Comparison of ENCODE assay signal across 24 cellular contexts in genomic region chr20:24612799-24613775, GRCh38.
DNase-seq lines count a peak whose midpoint lies in the region; ATAC-seq and TF ChIP-seq lines count a peak whose summit lies in the region.
"Had no signal": no experiment of that assay in that cellular context is flagged by ENCODE, and none has a peak within 500 bp of the region (broad histone marks: within the 10 kb centered on the region; RNA-seq: fewer than 3 reads in every experiment).

No MANE protein-coding gene starts in this region.

- no peaks in the 10 kb centered on the region for H3K79me1 ChIP-seq in mesenchymal stem cell (replicated peaks; ENCODE audit: low read length, poor library complexity, severe bottlenecking)

- H4K8ac ChIP-seq in mesenchymal stem cell (ENCODE audit: low read length), result no peak overlapping the region

- no peak overlapping the region for H2AK5ac ChIP-seq in mesenchymal stem cell (ENCODE audit: low read length, severe bottlenecking)

- TF ChIP-seq EP300 in sigmoid colon (IDR thresholded peaks at IDR 0.05), result no peak

- H2BK15ac ChIP-seq in mesenchymal stem cell (ENCODE audit: low read depth, poor library complexity, severe bottlenecking), result no peak overlapping the region

- no peak overlapping the region for H3K9ac ChIP-seq in mesenchymal stem cell (ENCODE audit: low read length)

- intact Hi-C loops in sigmoid colon (cut with DNase I) (no loop called here), spleen (cut with DNase I; ENCODE audit: low total_unique reads) (no loop called here)

- H3K27ac ChIP-seq in sigmoid colon (no peak overlapping the region), mesenchymal stem cell (ENCODE audit: low read length, poor library complexity, severe bottlenecking) (no peak overlapping the region), spleen (no peak overlapping the region)
- H3K27ac ChIP-seq: suprapubic skin, upper lobe of left lung had no signal

- no peak overlapping the region for H3K23ac ChIP-seq in mesenchymal stem cell (ENCODE audit: low read length in 2 of 2)

- H2BK12ac ChIP-seq in mesenchymal stem cell (ENCODE audit: low read length in 2 of 2), result no peak overlapping the region

- H3K4me3 ChIP-seq in fibroblast of villous mesenchyme (ENCODE audit: low read depth, low read length) (no peak overlapping the region), sigmoid colon (no peak overlapping the region), mesenchymal stem cell (ENCODE audit: insufficient read depth in 1 of 2, low read depth in 1 of 2, low read length in 2 of 2) (no peak overlapping the region), spleen (no peak overlapping the region)
- H3K4me3 ChIP-seq: dorsolateral prefrontal cortex, suprapubic skin, upper lobe of left lung had no signal

- TF ChIP-seq CTCF in fibroblast of villous mesenchyme (IDR thresholded peaks at IDR 0.05; ENCODE audit: insufficient read depth, low read depth, low read length) (no peak), sigmoid colon (IDR thresholded peaks at IDR 0.05) (no peak), spleen (IDR thresholded peaks at IDR 0.05 in 8 of 11, conservative IDR thresholded peaks at IDR 0.05 in 3 of 11) (no peak)

- H3K4ac ChIP-seq in mesenchymal stem cell (ENCODE audit: low read depth in 1 of 2, low read length in 2 of 2), result no peak overlapping the region

- H2BK120ac ChIP-seq in mesenchymal stem cell (ENCODE audit: low read depth, low read length), result no peak overlapping the region

- no peak for TF ChIP-seq POLR2A in sigmoid colon (IDR thresholded peaks at IDR 0.05)
- TF ChIP-seq POLR2A in spleen (IDR thresholded peaks at IDR 0.05), result no peak

- DNase-seq in H4 (ENCODE audit: low spot score) (peak; percentile 23), RPMI7951 (ENCODE audit: low read depth) (peak; percentile 94), fibroblast of villous mesenchyme (ENCODE audit: low read depth) (peak; percentile 17), sigmoid colon (peak; percentile 34), NCI-H510A treated with DMSO at 0.1 percent for 48 hours (lab: John Stamatoyannopoulos, UW) (no peak), mesenchymal stem cell (no peak), spleen (no peak)
- DNase-seq: activated CD4-positive, alpha-beta memory T cell treated with anti-CD3 and anti-CD28 coated beads, Interleukin-2, amount 10 ng/mL, durations not matched to agents 7 days and 5 days; activated CD8-positive, alpha-beta memory T cell treated with anti-CD3 and anti-CD28 coated beads, Interleukin-2, amount 50 U/mL, for 48 hours; activated naive CD4-positive, alpha-beta T cell treated with anti-CD3 and anti-CD28 coated beads for 36 hours; DMS79 treated with DMSO at 0.1 percent for 48 hours; dorsolateral prefrontal cortex; hypothalamus; MV-4-11; NCI-H146; NCI-H2107; NCI-H748 treated with DMSO at 0.1 percent for 48 hours; SIG-M5; stimulated activated naive CD4-positive, alpha-beta T cell treated with Interleukin-2 at 50 U/mL for 16 hours had no signal

- H3K36me3 ChIP-seq in sigmoid colon (no peaks in the 10 kb centered on the region), mesenchymal stem cell (ENCODE audit: control insufficient read depth in 1 of 2, insufficient read depth in 2 of 2, low read depth in 1 of 2, low read length in 2 of 2) (no peaks in the 10 kb centered on the region), spleen (no peaks in the 10 kb centered on the region)
- H3K36me3 ChIP-seq: suprapubic skin, upper lobe of left lung had no signal

- no peak for ATAC-seq in HG02885 (IDR thresholded peaks at IDR 0.05; ENCODE audit: poor library complexity, unreplicated experiment)
- ATAC-seq: Panc1, sciatic nerve had no signal

- no peak overlapping the region for H3K14ac ChIP-seq in mesenchymal stem cell (ENCODE audit: low read length in 2 of 2)

- no peaks in the 10 kb centered on the region for H3K4me1 ChIP-seq in sigmoid colon
- H3K4me1 ChIP-seq in mesenchymal stem cell (ENCODE audit: control insufficient read depth, insufficient read depth, low read depth, low read length), result peaks cover 25% of the 10 kb centered on the region
- peaks cover 0 to 4% (median 0%) of the 10 kb centered on the region in 6 donors for H3K4me1 ChIP-seq in spleen
- H3K4me1 ChIP-seq: suprapubic skin, upper lobe of left lung had no signal

- no peak overlapping the region for H2BK5ac ChIP-seq in mesenchymal stem cell (ENCODE audit: low read depth, low read length, poor library complexity, severe bottlenecking)

- H3K27me3 ChIP-seq in sigmoid colon (peaks cover 0 to 13% (median 0%) of the 10 kb centered on the region in 3 donors), mesenchymal stem cell (ENCODE audit: control insufficient read depth in 1 of 2, insufficient read depth in 1 of 2, low read length in 2 of 2) (peaks cover 3 to 25% of the 10 kb centered on the region in 2 experiments), spleen (replicated peaks in 1 of 7) (peaks cover 0 to 22% (median 0%) of the 10 kb centered on the region in 7 donors)
- H3K27me3 ChIP-seq: dorsolateral prefrontal cortex, upper lobe of left lung had no signal

- 83 to 85% methylated on average over 16 of the region's 16 CpGs for WGBS in sigmoid colon, 2 donors
- WGBS in mesenchymal stem cell, result 94% methylated on average over 16 of the region's 16 CpGs
- 76 to 94% (median 79%) methylated on average over 9 to 16 of the region's 16 CpGs for WGBS in spleen, 5 donors

- H2AFZ ChIP-seq in mesenchymal stem cell (ENCODE audit: low read depth, low read length), result no peak overlapping the region

- no peak overlapping the region for H3K18ac ChIP-seq in mesenchymal stem cell (ENCODE audit: low read depth in 1 of 2, low read length in 2 of 2)

- H3K9me3 ChIP-seq in sigmoid colon, result no peaks in the 10 kb centered on the region
- H3K9me3 ChIP-seq in mesenchymal stem cell (ENCODE audit: control insufficient read depth, low read length), result no peaks in the 10 kb centered on the region
- H3K9me3 ChIP-seq in spleen, result no peaks in the 10 kb centered on the region
- H3K9me3 ChIP-seq: suprapubic skin, upper lobe of left lung had no signal

- no peak overlapping the region for H3K4me2 ChIP-seq in mesenchymal stem cell (ENCODE audit: low read length, poor library complexity, severe bottlenecking)

- H4K91ac ChIP-seq in mesenchymal stem cell (ENCODE audit: low read length), result no peak overlapping the region

Comparison
In these comparisons a context has a peak if more than half of its experiments do, and no peak if none do; other contexts are left out.
1. DNase-seq: peak in H4 (single experiment), RPMI7951 (single experiment), fibroblast of villous mesenchyme (single experiment) and sigmoid colon (single experiment); none in NCI-H510A treated with DMSO at 0.1 percent for 48 hours (single experiment), mesenchymal stem cell (single experiment) and spleen (single experiment).